Comparison of ENCODE assay signal across 9 cellular contexts in the genomic region with DNA sequence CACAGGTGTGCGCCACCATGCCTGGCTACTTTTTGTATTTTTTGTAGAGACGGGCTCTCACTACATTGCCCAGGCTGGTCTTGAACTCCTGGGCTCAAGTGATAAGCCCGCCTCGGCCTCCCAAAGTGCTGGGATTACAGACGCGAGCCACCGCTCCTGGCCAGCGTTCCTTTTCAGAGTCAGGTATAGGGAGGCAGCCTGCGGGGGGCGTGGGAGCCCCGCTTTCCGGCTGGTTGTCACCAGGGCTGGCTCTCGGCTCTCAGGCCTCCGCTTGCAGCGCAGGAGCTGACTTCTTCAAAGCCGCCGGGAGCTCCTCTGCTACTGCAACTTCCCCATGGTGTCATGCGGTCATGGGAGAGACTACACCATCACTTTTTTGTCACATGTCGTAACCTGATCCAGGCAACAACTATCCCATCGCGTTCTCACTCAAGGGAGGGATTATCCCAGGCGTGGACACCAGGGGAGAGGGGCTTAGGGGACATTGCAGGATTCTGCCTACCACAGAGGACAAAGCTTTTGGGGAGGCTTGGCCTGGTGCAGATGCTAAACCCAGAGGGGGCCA.
DNase-seq lines count a peak whose midpoint lies in the region; ATAC-seq, FAIRE-seq and TF ChIP-seq lines count a peak whose summit lies in the region.
"Had no signal": no experiment of that assay in that cellular context is flagged by ENCODE, and none has a peak within 500 bp of the region (broad histone marks: within the 10 kb centered on the region; RNA-seq: fewer than 3 reads in every experiment).

No MANE protein-coding gene starts in this region.

- no peak overlapping the region for H3K9ac ChIP-seq in H1 (replicated peaks in 1 of 4; ENCODE audit: extremely low read depth in 1 of 4, low read depth in 3 of 4, low read length in 3 of 4)

- ATAC-seq in HG03442 (IDR thresholded peaks at IDR 0.05; ENCODE audit: unreplicated experiment): no peak
- ATAC-seq in activated T-helper 17 cell treated with anti-CD3 and anti-CD28 coated beads, Interleukin-2, amount 50 U/mL, for 72 hours (replicated peaks): no peak

- H2BK120ac ChIP-seq in H1 (replicated peaks; ENCODE audit: low read depth, low read length): no peak overlapping the region

- H3K14ac ChIP-seq in H1 (ENCODE audit: insufficient read length): no peak overlapping the region

- whole genome bisulfite sequencing in H1 (ENCODE audit: extremely low coverage in 1 of 2, insufficient coverage in 1 of 2, insufficient read length in 1 of 2, insufficient replicate concordance in 2 of 2, low coverage in 1 of 2, low lambda C conversion rate in 2 of 2, missing lambda C conversion rate in 1 of 2), 2 experiments: 46% methylated on average over 22 of the region's 22 CpGs; no CpG with 5 or more reads in 1 of the 2 experiments

- H3K18ac ChIP-seq in H1 (ENCODE audit: extremely low read depth, low read length): no peak overlapping the region; the same call in 1 of the 2 replicates

- peak in 1 of 2 experiments; percentile 18; a peak in 2 of 4 replicates for TF ChIP-seq RAD21 in H1 (IDR thresholded peaks at IDR 0.05 in 1 of 2, conservative IDR thresholded peaks at IDR 0.05 in 1 of 2; ENCODE audit: low read depth in 2 of 2, low read length in 2 of 2)

- H3K56ac ChIP-seq in H1 (replicated peaks; ENCODE audit: insufficient read length, low read depth, low read length): no peak overlapping the region

- H3K27ac ChIP-seq in H1 (ENCODE audit: low read depth, low read length) (no peak overlapping the region), osteoblast (ENCODE audit: low read depth, low read length) (no peak overlapping the region)

- H3K9me3 Mint-ChIP-seq in immature natural killer cell: no peaks in the 10 kb centered on the region
- no peaks in the 10 kb centered on the region for H3K9me3 Mint-ChIP-seq in activated T-helper 17 cell treated with anti-CD3 and anti-CD28 coated beads, Interleukin-2, amount 50 U/mL, for 72 hours

- no peak overlapping the region for H3K4me3 Mint-ChIP-seq in immature natural killer cell
- no peak overlapping the region for H3K4me3 Mint-ChIP-seq in activated T-helper 17 cell treated with anti-CD3 and anti-CD28 coated beads, Interleukin-2, amount 50 U/mL, for 72 hours

- no peaks in the 10 kb centered on the region; a peak in 1 of 4 replicates for H3K9me3 ChIP-seq in H1 (ENCODE audit: insufficient read depth in 2 of 2, low read depth in 1 of 2, low read length in 1 of 2)
- no peaks in the 10 kb centered on the region for H3K9me3 ChIP-seq in osteoblast (ENCODE audit: low read depth, low read length)

- H3K4ac ChIP-seq in H1 (replicated peaks; ENCODE audit: insufficient read length, low read depth, low read length): no peak overlapping the region

- no peak overlapping the region for H3K27ac Mint-ChIP-seq in immature natural killer cell
- no peak overlapping the region for H3K27ac Mint-ChIP-seq in activated T-helper 17 cell treated with anti-CD3 and anti-CD28 coated beads, Interleukin-2, amount 50 U/mL, for 72 hours

- H2BK5ac ChIP-seq in H1 (ENCODE audit: low read depth, low read length): peak overlapping the region; percentile 49; the same call in 1 of the 2 replicates

- peak; percentile 94 for DNase-seq in H7
- DNase-seq in NOMO-1 (lab: John Stamatoyannopoulos, UW; ENCODE audit: unreplicated experiment in 2 of 2): peak; percentile 62 to 88
- peak; percentile 49 to 82 for DNase-seq in H1 (ENCODE audit: low read depth in 1 of 2, low spot score in 2 of 2)
- DNase-seq in osteoblast (ENCODE audit: insufficient read length, low spot score, missing footprints): peak; percentile 90
- DNase-seq in immature natural killer cell: no peak
- no peak for DNase-seq in SW 1271 (lab: John Stamatoyannopoulos, UW)
- DNase-seq: small intestine had no signal

- TF ChIP-seq CTCF in H1 (IDR thresholded peaks at IDR 0.05; ENCODE audit: control extremely low read depth in 1 of 3, insufficient read depth in 1 of 3, low read depth in 1 of 3, low read length in 3 of 3) (peak; percentile 14 to 54 (median 51); a peak in 3 of 4 replicates), osteoblast (IDR thresholded peaks at IDR 0.05; ENCODE audit: extremely low read depth, low read depth, low read length) (no peak)

- no peaks in the 10 kb centered on the region for H3K36me3 Mint-ChIP-seq in immature natural killer cell
- peaks cover 8% of the 10 kb centered on the region for H3K36me3 Mint-ChIP-seq in activated T-helper 17 cell treated with anti-CD3 and anti-CD28 coated beads, Interleukin-2, amount 50 U/mL, for 72 hours (ENCODE audit: low read depth)

- no peaks in the 10 kb centered on the region for H3K4me1 Mint-ChIP-seq in immature natural killer cell
- H3K4me1 Mint-ChIP-seq in activated T-helper 17 cell treated with anti-CD3 and anti-CD28 coated beads, Interleukin-2, amount 50 U/mL, for 72 hours: peaks cover 4% of the 10 kb centered on the region

- H4K20me1 ChIP-seq in H1 (replicated peaks in 1 of 2; ENCODE audit: control insufficient read depth in 1 of 2, insufficient read depth in 2 of 2, low read length in 2 of 2) (no peaks in the 10 kb centered on the region), osteoblast (ENCODE audit: insufficient read depth, low read length) (no peaks in the 10 kb centered on the region)

- H4K5ac ChIP-seq in H1 (ENCODE audit: insufficient read length, low read depth, low read length): no peak overlapping the region

- no peak overlapping the region; the same call in 1 of the 2 replicates for H4K8ac ChIP-seq in H1 (ENCODE audit: extremely low read depth, insufficient read depth, low read length)

- H3K36me3 ChIP-seq in H7 (replicated peaks; ENCODE audit: control insufficient read depth, insufficient read depth, low read length) (no peaks in the 10 kb centered on the region), H1 (ENCODE audit: control insufficient read depth in 2 of 4, insufficient read depth in 4 of 4, low read length in 3 of 4) (no peaks in the 10 kb centered on the region), osteoblast (ENCODE audit: insufficient read depth, low read length) (no peaks in the 10 kb centered on the region)

- FAIRE-seq in H1 (lab: Jason Lieb, UNC): peak; percentile 90
- FAIRE-seq: small intestine had no signal

- POLR2A ChIA-PET in H1 (lab: Charles Lee; ENCODE audit: partially characterized antibody): interaction anchor here (0.8 to 5.3 kb wide), 5 partner anchors 10 to 198 kb away, joined by 3 to 37 read pairs (median 3); no protein-coding TSS in a partner anchor

- no peaks in the 10 kb centered on the region for H3K79me2 ChIP-seq in H1 (ENCODE audit: control insufficient read depth in 1 of 2, insufficient read depth in 2 of 2, low read length in 2 of 2)
- no peaks in the 10 kb centered on the region for H3K79me2 ChIP-seq in osteoblast (ENCODE audit: insufficient read depth, low read length)

- H3K4me2 ChIP-seq in H1 (ENCODE audit: insufficient read depth in 1 of 2, low read depth in 2 of 2, low read length in 2 of 2) (peak overlapping the region; percentile 16 to 47; a peak in 2 of 4 replicates), osteoblast (ENCODE audit: insufficient read depth, low read length) (no peak overlapping the region)

- H4K91ac ChIP-seq in H1 (replicated peaks; ENCODE audit: insufficient read length, low read length): no peak overlapping the region

- no peak for TF ChIP-seq EP300 in H1 (IDR thresholded peaks at IDR 0.05; ENCODE audit: borderline replicate concordance in 1 of 2, low read depth in 2 of 2, low read length in 2 of 2)

- CTCF ChIA-PET in H1 (lab: Charles Lee; ENCODE audit: partially characterized antibody): interaction anchor here (0.6 to 13.8 kb wide), 19 partner anchors 8 to 229 kb away, joined by 3 to 159 read pairs (median 3); no protein-coding TSS in a partner anchor

- no peaks in the 10 kb centered on the region for H3K79me1 ChIP-seq in H1 (ENCODE audit: low read depth, low read length)

- H3K4me3 ChIP-seq in H7 (ENCODE audit: insufficient read depth, low read depth, low read length) (no peak overlapping the region), H1 (ENCODE audit: extremely low read depth in 1 of 4, insufficient read depth in 2 of 4, low read depth in 3 of 4, low read length in 4 of 4) (peak overlapping the region in 1 of 4 experiments; percentile 8; a peak in 1 of 8 replicates), osteoblast (ENCODE audit: insufficient read depth, low read length) (no peak overlapping the region)

- no peak for TF ChIP-seq POLR2A in H1 (IDR thresholded peaks at IDR 0.05; ENCODE audit: control extremely low read depth in 1 of 2, low read depth in 2 of 2, low read length in 2 of 2)

- no peak overlapping the region for H3K23ac ChIP-seq in H1 (ENCODE audit: insufficient read length)

- peak overlapping the region; percentile 12; the same call in 1 of the 2 replicates for H2BK12ac ChIP-seq in H1 (ENCODE audit: low read depth, low read length)

- H2AK5ac ChIP-seq in H1 (ENCODE audit: low read depth, low read length): no peak overlapping the region

- H3K4me1 ChIP-seq in H1 (replicated peaks in 1 of 4; ENCODE audit: control insufficient read depth in 3 of 4, insufficient read depth in 4 of 4, low read length in 3 of 4): peaks cover 0 to 10% (median 4%) of the 10 kb centered on the region in 4 experiments; a peak in 4 of 7 replicates
- peaks cover 9% of the 10 kb centered on the region for H3K4me1 ChIP-seq in osteoblast (ENCODE audit: insufficient read depth, low read length)

- peaks cover 6 to 18% (median 8%) of the 10 kb centered on the region in 3 donors for H3K27me3 Mint-ChIP-seq in immature natural killer cell (ENCODE audit: low read depth in 3 of 3)
- H3K27me3 Mint-ChIP-seq in activated T-helper 17 cell treated with anti-CD3 and anti-CD28 coated beads, Interleukin-2, amount 50 U/mL, for 72 hours: no peaks in the 10 kb centered on the region

- peak overlapping the region; percentile 96 for H2AFZ ChIP-seq in H1 (ENCODE audit: low read length)
- H2AFZ ChIP-seq in osteoblast (ENCODE audit: low read length): no peak overlapping the region

- H3K27me3 ChIP-seq in H7 (ENCODE audit: control insufficient read depth, insufficient read depth, low read length) (no peaks in the 10 kb centered on the region), H1 (replicated peaks in 1 of 4; ENCODE audit: control insufficient read depth in 3 of 4, extremely low read depth in 1 of 4, insufficient read depth in 3 of 4, low read length in 3 of 4) (peaks cover 0 to 2% (median 0%) of the 10 kb centered on the region in 4 experiments; a peak in 2 of 7 replicates), osteoblast (ENCODE audit: insufficient read depth, low read length) (no peaks in the 10 kb centered on the region)

- H2BK15ac ChIP-seq in H1 (ENCODE audit: low read length): no peak overlapping the region

- no peaks in the 10 kb centered on the region for H3K23me2 ChIP-seq in H1 (ENCODE audit: low read depth, low read length)

- peak overlapping the region; percentile 29; the same call in 1 of the 2 replicates for H2BK20ac ChIP-seq in H1 (ENCODE audit: low read length)

TF ChIP-seq in H1, 55 proteins besides CTCF, POLR2A, EP300 and RAD21 (continues in another document):
- 0 out of 2 replicates have a peak, but pooled peaks have one; percentile 19 for TF ChIP-seq SP1 (IDR thresholded peaks at IDR 0.05; ENCODE audit: low read depth, low read length)
- peak; percentile 19; the same call in 1 of the 2 replicates for TF ChIP-seq YY1 (IDR thresholded peaks at IDR 0.05; ENCODE audit: low read depth, low read length)
- TF ChIP-seq SP4 (IDR thresholded peaks at IDR 0.05; ENCODE audit: low read length): 0 out of 2 replicates have a peak, but pooled peaks have one; percentile 47
- TF ChIP-seq JUN (IDR thresholded peaks at IDR 0.05; ENCODE audit: low read depth, low read length): no peak

Comparison
In these comparisons a context has a peak if more than half of its experiments do, and no peak if none do; other contexts are left out.
1. DNase-seq: peak in H7 (single experiment), NOMO-1 (2 of 2), H1 (2 of 2) and osteoblast (single experiment); none in immature natural killer cell (0 of 3) and SW 1271 (0 of 2).